ENCODE assay signal across 17 cellular contexts in the genomic region with DNA sequence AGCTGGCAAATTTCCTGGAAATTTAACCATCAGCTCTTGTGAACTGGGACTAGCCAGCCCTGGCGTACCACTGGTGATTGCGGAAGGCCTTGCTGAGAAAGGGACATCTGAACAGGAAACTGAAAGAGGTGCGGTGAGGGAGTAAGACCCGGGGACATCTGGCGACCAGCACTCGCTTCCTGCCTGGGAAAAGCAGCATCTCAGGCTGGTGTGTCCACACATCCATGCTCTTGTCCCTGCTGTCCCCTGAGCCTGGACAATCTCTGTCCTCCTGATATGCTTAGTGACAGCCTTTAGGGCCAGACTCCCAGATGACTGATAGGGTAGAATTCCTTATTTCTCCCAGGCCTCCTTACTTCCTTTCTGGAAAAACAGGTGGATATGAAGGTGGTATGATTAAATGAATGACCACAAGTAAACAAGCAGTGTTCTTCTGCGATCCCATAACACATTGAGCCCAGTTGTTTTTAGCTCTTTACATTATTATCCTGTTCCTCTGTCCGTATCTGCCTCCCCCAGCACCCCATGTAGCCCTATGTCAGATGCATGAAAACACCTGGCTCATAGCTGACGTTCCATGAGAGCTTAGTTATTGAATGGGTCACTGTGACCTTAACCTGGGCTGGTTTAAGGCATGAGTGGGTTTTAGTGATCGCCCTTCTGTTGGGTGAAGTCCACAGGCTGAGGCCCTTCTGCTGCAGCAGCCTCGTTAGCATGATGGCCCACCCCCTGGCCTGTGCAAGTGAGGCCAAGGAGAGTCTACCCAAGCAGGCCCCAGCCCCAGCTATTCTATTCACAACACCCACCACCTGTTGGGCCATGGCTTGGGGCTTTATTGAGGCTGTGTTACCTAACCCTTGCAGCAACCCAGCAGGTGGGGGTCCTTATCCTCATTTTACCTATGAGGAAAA.
DNase-seq lines count a peak whose midpoint lies in the region; ATAC-seq and TF ChIP-seq lines count a peak whose summit lies in the region.
"Had no signal": no experiment of that assay in that cellular context is flagged by ENCODE, and none has a peak within 500 bp of the region (broad histone marks: within the 10 kb centered on the region; RNA-seq: fewer than 3 reads in every experiment).

No MANE protein-coding gene starts in this region.

- ATAC-seq in GM19397 (IDR thresholded peaks at IDR 0.05; ENCODE audit: unreplicated experiment), result peak; percentile 39
- ATAC-seq in HG03378 (IDR thresholded peaks at IDR 0.05; ENCODE audit: unreplicated experiment), result peak; percentile 5
- no peak for ATAC-seq in GM21526 (IDR thresholded peaks at IDR 0.05; ENCODE audit: low FRiP score, unreplicated experiment)
- ATAC-seq: activated CD4-positive, alpha-beta T cell treated with anti-CD3 and anti-CD28 coated beads for 36 hours; left cardiac atrium had no signal

- no peak for TF ChIP-seq CTCF in choroid plexus epithelial cell (conservative IDR thresholded peaks at IDR 0.05; ENCODE audit: low read depth, low read length)

- H3K4me3 ChIP-seq in choroid plexus epithelial cell (ENCODE audit: low read depth, low read length), result no peak overlapping the region
- H3K4me3 ChIP-seq: adrenal gland, upper lobe of left lung had no signal

- DNase-seq in choroid plexus epithelial cell (ENCODE audit: low read depth) (peak; percentile 16), renal cortical epithelial cell (ENCODE audit: low read depth) (peak; percentile 58), activated gamma-delta T cell treated with Interleukin-2 at 50 U/mL for 16 hours (no peak), NCI-H2029 treated with DMSO at 0.1 percent for 48 hours (lab: John Stamatoyannopoulos, UW) (no peak)
- DNase-seq: activated CD4-positive, alpha-beta T cell treated with anti-CD3 and anti-CD28 coated beads for 36 hours; foreskin melanocyte; H9; left cardiac atrium; MM.1S; NCI-H1694; NCI-H226; stimulated activated CD4-positive, alpha-beta T cell treated with anti-CD3 and anti-CD28 coated beads, Interleukin-4, amount 100 ng/mL, for 4 hours; upper lobe of left lung had no signal

Comparison
In these comparisons a context has a peak if more than half of its experiments do, and no peak if none do; other contexts are left out.
1. DNase-seq: peak in choroid plexus epithelial cell (single experiment) and renal cortical epithelial cell (single experiment); none in activated gamma-delta T cell treated with Interleukin-2 at 50 U/mL for 16 hours (single experiment) and NCI-H2029 treated with DMSO at 0.1 percent for 48 hours (single experiment).